Comparison of ENCODE assay signal across 4 cellular contexts in genomic region chr11:41849250-41849649, GRCh38.
"Had no signal": no experiment of that assay in that cellular context is flagged by ENCODE, and none has a peak within 500 bp of the region (broad histone marks: within the 10 kb centered on the region; RNA-seq: fewer than 3 reads in every experiment).

No MANE protein-coding gene starts in this region.

- H3K27ac Mint-ChIP-seq: IgD-negative memory B cell had no signal

- DNase-seq: IMR-90, KBM-7, KG1 had no signal

- H3K27me3 Mint-ChIP-seq: IgD-negative memory B cell had no signal

- H3K36me3 Mint-ChIP-seq: IgD-negative memory B cell had no signal

- H3K4me1 Mint-ChIP-seq: IgD-negative memory B cell had no signal

- H3K4me3 Mint-ChIP-seq: IgD-negative memory B cell had no signal
